In genomic region chr9:102796244-102796643, GRCh38 we compare ENCODE assay signal across 15 cellular contexts.
"Had no signal": no experiment of that assay in that cellular context is flagged by ENCODE, and none has a peak within 500 bp of the region (broad histone marks: within the 10 kb centered on the region; RNA-seq: fewer than 3 reads in every experiment).

No MANE protein-coding gene starts in this region.

- H3K27me3 ChIP-seq: heart left ventricle, pancreas, suprapubic skin, thyroid gland had no signal

- H3K4me1 ChIP-seq: heart left ventricle, pancreas, suprapubic skin, thyroid gland had no signal

- DNase-seq: effector CD8-positive, alpha-beta T cell; foreskin melanocyte; heart left ventricle; hippocampal formation; mesendoderm; naive B cell; occipital lobe; pancreas; right cardiac atrium; small intestine; stimulated activated CD4-positive, alpha-beta T cell treated with anti-CD3 and anti-CD28 coated beads, Interleukin-12 subunit alpha, Interleukin-12 subunit beta, amount 100 ng/mL, for 4 hours; stimulated activated CD4-positive, alpha-beta T cell treated with anti-CD3 and anti-CD28 coated beads, Interleukin-2, amount 100 ng/mL, for 48 hours; stimulated activated naive CD4-positive, alpha-beta T cell treated with Interleukin-2 at 50 U/mL for 16 hours; thyroid gland had no signal

- H3K9me3 ChIP-seq: pancreas, thyroid gland had no signal

- H3K36me3 ChIP-seq: heart left ventricle, pancreas, suprapubic skin, thyroid gland had no signal

- H3K4me3 ChIP-seq: heart left ventricle, pancreas, suprapubic skin, thyroid gland had no signal

- H3K27ac ChIP-seq: heart left ventricle, pancreas, suprapubic skin, thyroid gland had no signal
